Comparison of ENCODE assay signal across 12 cellular contexts in genomic region chr1:239914827-239915231, GRCh38.
DNase-seq lines count a peak whose midpoint lies in the region; ATAC-seq and TF ChIP-seq lines count a peak whose summit lies in the region.
"Had no signal": no experiment of that assay in that cellular context is flagged by ENCODE, and none has a peak within 500 bp of the region (broad histone marks: within the 10 kb centered on the region; RNA-seq: fewer than 3 reads in every experiment).

No MANE protein-coding gene starts in this region.

- H3K27me3 Mint-ChIP-seq in osteocyte (ENCODE audit: unreplicated experiment): peaks cover 18% of the 10 kb centered on the region
- peaks cover 14% of the 10 kb centered on the region for H3K27me3 Mint-ChIP-seq in T-helper 2 cell treated with Interferon-gamma antibody and Interleukin-4, amounts not matched to agents 5 μg/mL and 100 μg/mL, for 36 hours (ENCODE audit: low read depth)

- DNase-seq in GM04503 (ENCODE audit: low read depth): peak; percentile 93
- DNase-seq in NCI-H226: peak; percentile 15
- peak; percentile 22 for DNase-seq in epithelial cell of esophagus (ENCODE audit: low read depth)
- no peak for DNase-seq in osteocyte (ENCODE audit: extremely low spot score, unreplicated experiment)
- no peak for DNase-seq in T-helper 2 cell treated with Interferon-gamma antibody and Interleukin-4, amounts not matched to agents 5 μg/mL and 100 μg/mL, for 36 hours (ENCODE audit: low spot score)
- no peak for DNase-seq in NCI-H2081 (lab: John Stamatoyannopoulos, UW)
- DNase-seq: cortex of kidney, immature natural killer cell, Right ventricle myocardium superior had no signal

- H3K4me3 Mint-ChIP-seq in osteocyte (ENCODE audit: unreplicated experiment): no peak overlapping the region
- H3K4me3 Mint-ChIP-seq in T-helper 2 cell treated with Interferon-gamma antibody and Interleukin-4, amounts not matched to agents 5 μg/mL and 100 μg/mL, for 36 hours: no peak overlapping the region
- H3K4me3 Mint-ChIP-seq: immature natural killer cell had no signal

- H3K4me1 Mint-ChIP-seq in osteocyte (ENCODE audit: unreplicated experiment): peaks cover 16% of the 10 kb centered on the region
- no peaks in the 10 kb centered on the region for H3K4me1 Mint-ChIP-seq in T-helper 2 cell treated with Interferon-gamma antibody and Interleukin-4, amounts not matched to agents 5 μg/mL and 100 μg/mL, for 36 hours (ENCODE audit: low read depth)
- H3K4me1 Mint-ChIP-seq: immature natural killer cell had no signal

- ATAC-seq in HG03378 (IDR thresholded peaks at IDR 0.05; ENCODE audit: unreplicated experiment) (no peak), GM19351 (IDR thresholded peaks at IDR 0.05; ENCODE audit: unreplicated experiment) (no peak)

- H3K9me3 Mint-ChIP-seq in osteocyte (ENCODE audit: unreplicated experiment): no peaks in the 10 kb centered on the region
- H3K9me3 Mint-ChIP-seq in T-helper 2 cell treated with Interferon-gamma antibody and Interleukin-4, amounts not matched to agents 5 μg/mL and 100 μg/mL, for 36 hours: no peaks in the 10 kb centered on the region
- H3K9me3 Mint-ChIP-seq: immature natural killer cell had no signal

- H3K27ac Mint-ChIP-seq in osteocyte (ENCODE audit: unreplicated experiment): no peak overlapping the region
- H3K27ac Mint-ChIP-seq in T-helper 2 cell treated with Interferon-gamma antibody and Interleukin-4, amounts not matched to agents 5 μg/mL and 100 μg/mL, for 36 hours: no peak overlapping the region
- H3K27ac Mint-ChIP-seq: immature natural killer cell, progenitor cell of endocrine pancreas had no signal

- H3K36me3 Mint-ChIP-seq in osteocyte (ENCODE audit: unreplicated experiment): no peaks in the 10 kb centered on the region
- no peaks in the 10 kb centered on the region for H3K36me3 Mint-ChIP-seq in T-helper 2 cell treated with Interferon-gamma antibody and Interleukin-4, amounts not matched to agents 5 μg/mL and 100 μg/mL, for 36 hours (ENCODE audit: low read depth)
- H3K36me3 Mint-ChIP-seq: immature natural killer cell had no signal

- peak; percentile 17 for TF ChIP-seq CTCF in epithelial cell of esophagus (IDR thresholded peaks at IDR 0.05; ENCODE audit: insufficient read depth, low read depth, low read length, missing control alignments)
- peak; percentile 34 for TF ChIP-seq CTCF in osteocyte (IDR thresholded peaks at IDR 0.05)

- no peak overlapping the region for H3K4me3 ChIP-seq in epithelial cell of esophagus (ENCODE audit: low read length)

Comparison
In these comparisons a context has a peak if more than half of its experiments do, and no peak if none do; other contexts are left out.
1. DNase-seq: peak in GM04503 (single experiment), NCI-H226 (single experiment) and epithelial cell of esophagus (single experiment); none in osteocyte (single experiment), T-helper 2 cell treated with Interferon-gamma antibody and Interleukin-4, amounts not matched to agents 5 μg/mL and 100 μg/mL, for 36 hours (single experiment) and NCI-H2081 (0 of 2).